ENCODE assay signal across 8 cellular contexts in the genomic region with DNA sequence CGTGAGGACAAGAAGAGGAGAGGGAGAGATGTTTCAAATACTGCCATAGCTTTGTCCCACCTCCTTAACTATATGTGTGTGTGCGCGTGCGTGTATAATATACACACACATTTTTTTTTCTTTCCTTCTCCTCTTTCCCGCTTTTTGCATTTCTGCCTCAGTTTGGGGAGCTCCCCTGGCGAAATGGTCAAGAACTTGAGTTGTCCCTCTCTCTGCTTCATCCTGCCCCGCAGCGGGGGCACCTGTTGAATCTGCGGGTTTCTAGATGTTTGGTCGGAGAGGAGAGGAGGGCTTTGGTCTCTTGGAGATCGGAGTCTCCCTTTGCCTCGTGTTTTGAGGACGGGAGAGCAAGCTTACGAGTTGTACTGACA. TPM values are rescaled to one million over a fixed set of nuclear protein-coding genes. Genes with fewer than 3 reads are reported as not detected.
A peak's percentile ranks its signal among the peaks of the same experiment; 100 is the strongest.
DNase-seq lines count a peak whose midpoint lies in the region; ATAC-seq, FAIRE-seq and TF ChIP-seq lines count a peak whose summit lies in the region.

No MANE protein-coding gene starts in this region.

- H3K9me3 Mint-ChIP-seq in activated T-helper 1 cell treated with anti-CD3 and anti-CD28 coated beads, Interleukin-12 subunit alpha, Interleukin-12 subunit beta, Interleukin-2, Interleukin-4 antibody, amounts not matched to agents 30 ng/mL and 10 ng/mL and 1 ng/mL, durations not matched to agents 14 hours and 24 hours and 36 hours: peaks cover 27% of the 10 kb centered on the region

- H3K36me3 ChIP-seq in heart right ventricle (peaks cover 0 to 32% (median 24%) of the 10 kb centered on the region in 9 donors), prostate gland (peaks cover 0 to 7% of the 10 kb centered on the region in 2 donors)

- TF ChIP-seq CTCF in GM10248 (IDR thresholded peaks at IDR 0.05; ENCODE audit: control extremely low read depth, extremely low read depth, low read depth, missing control alignments) (no peak), heart right ventricle (IDR thresholded peaks at IDR 0.05) (no peak), prostate gland (IDR thresholded peaks at IDR 0.05) (no peak), D721Med (IDR thresholded peaks at IDR 0.05; ENCODE audit: insufficient read depth, missing control alignments) (no peak)

- peak overlapping the region; percentile 78 for H3K27ac Mint-ChIP-seq in activated T-helper 1 cell treated with anti-CD3 and anti-CD28 coated beads, Interleukin-12 subunit alpha, Interleukin-12 subunit beta, Interleukin-2, Interleukin-4 antibody, amounts not matched to agents 30 ng/mL and 10 ng/mL and 1 ng/mL, durations not matched to agents 14 hours and 24 hours and 36 hours

- H3K27ac ChIP-seq in heart right ventricle (peak overlapping the region; percentile 14 to 95 (median 89)), prostate gland (peak overlapping the region; percentile 88 to 89)

- H3K27me3 ChIP-seq in heart right ventricle: no peaks in the 10 kb centered on the region
- H3K27me3 ChIP-seq in prostate gland (replicated peaks; ENCODE audit: insufficient read depth): no peaks in the 10 kb centered on the region

- FAIRE-seq in D721Med (lab: Jason Lieb, UNC): no peak

- H3K27me3 Mint-ChIP-seq in activated T-helper 1 cell treated with anti-CD3 and anti-CD28 coated beads, Interleukin-12 subunit alpha, Interleukin-12 subunit beta, Interleukin-2, Interleukin-4 antibody, amounts not matched to agents 30 ng/mL and 10 ng/mL and 1 ng/mL, durations not matched to agents 14 hours and 24 hours and 36 hours (ENCODE audit: insufficient read depth): peaks cover 6% of the 10 kb centered on the region

- H3K4me1 ChIP-seq in heart right ventricle (peaks cover 0 to 38% (median 10%) of the 10 kb centered on the region in 9 donors), prostate gland (replicated peaks) (no peaks in the 10 kb centered on the region)

- H3K36me3 Mint-ChIP-seq in activated T-helper 1 cell treated with anti-CD3 and anti-CD28 coated beads, Interleukin-12 subunit alpha, Interleukin-12 subunit beta, Interleukin-2, Interleukin-4 antibody, amounts not matched to agents 30 ng/mL and 10 ng/mL and 1 ng/mL, durations not matched to agents 14 hours and 24 hours and 36 hours (ENCODE audit: low read depth): peaks cover 27% of the 10 kb centered on the region

- H3K4me1 Mint-ChIP-seq in activated T-helper 1 cell treated with anti-CD3 and anti-CD28 coated beads, Interleukin-12 subunit alpha, Interleukin-12 subunit beta, Interleukin-2, Interleukin-4 antibody, amounts not matched to agents 30 ng/mL and 10 ng/mL and 1 ng/mL, durations not matched to agents 14 hours and 24 hours and 36 hours (ENCODE audit: low read depth): peaks cover 10% of the 10 kb centered on the region

- DNase-seq in 8988T: peak; percentile 49
- peak; percentile 35 for DNase-seq in GM10248 (ENCODE audit: extremely low spot score)
- DNase-seq in NCI-H1694 treated with DMSO at 0.1 percent for 48 hours (lab: John Stamatoyannopoulos, UW): peak; percentile 64
- DNase-seq in activated T-helper 1 cell treated with anti-CD3 and anti-CD28 coated beads, Interleukin-12 subunit alpha, Interleukin-12 subunit beta, Interleukin-2, Interleukin-4 antibody, amounts not matched to agents 30 ng/mL and 10 ng/mL and 1 ng/mL, durations not matched to agents 14 hours and 24 hours and 36 hours (ENCODE audit: low spot score): no peak
- no peak for DNase-seq in heart right ventricle
- DNase-seq in prostate gland (ENCODE audit: low spot score): no peak
- no peak for DNase-seq in D721Med (ENCODE audit: insufficient read length, low spot score)

- H3K4me3 ChIP-seq in heart right ventricle (peak overlapping the region; percentile 73 to 98 (median 90)), prostate gland (peak overlapping the region; percentile 55 to 80)

- H3K9me3 ChIP-seq in heart right ventricle: peaks cover 0 to 24% (median 0%) of the 10 kb centered on the region in 11 donors
- no peaks in the 10 kb centered on the region for H3K9me3 ChIP-seq in prostate gland

- TF ChIP-seq POLR2A in prostate gland (IDR thresholded peaks at IDR 0.05): no peak

- peak overlapping the region; percentile 92 for H3K4me3 Mint-ChIP-seq in activated T-helper 1 cell treated with anti-CD3 and anti-CD28 coated beads, Interleukin-12 subunit alpha, Interleukin-12 subunit beta, Interleukin-2, Interleukin-4 antibody, amounts not matched to agents 30 ng/mL and 10 ng/mL and 1 ng/mL, durations not matched to agents 14 hours and 24 hours and 36 hours

- 0 to 2% methylated on average over 14 of the region's 14 CpGs for WGBS in heart right ventricle, 2 donors
- 1% methylated on average over 14 of the region's 14 CpGs for WGBS in prostate gland

- ATAC-seq in HG02798 (IDR thresholded peaks at IDR 0.05; ENCODE audit: poor library complexity, unreplicated experiment): peak; percentile 1
- ATAC-seq in heart right ventricle: peak; percentile 3 to 43 (median 28)

- POLR2A ChIA-PET in GM10248 (lab: Yijun Ruan, JAX): no interaction called here

- intact Hi-C loops in activated T-helper 1 cell treated with anti-CD3 and anti-CD28 coated beads, Interleukin-12 subunit alpha, Interleukin-12 subunit beta, Interleukin-2, Interleukin-4 antibody, amounts not matched to agents 30 ng/mL and 10 ng/mL and 1 ng/mL, durations not matched to agents 14 hours and 24 hours and 36 hours (cut with micrococcal nuclease): loop anchor here (1.0 to 10.0 kb wide), 9 partner anchors 25 to 1862 kb away; partner anchors contain the start of genes AHCTF1, CNST, HNRNPU and SMYD3
- intact Hi-C loops in heart right ventricle (cut with DNase I) (no loop called here), prostate gland (cut with DNase I) (no loop called here)

- CTCF ChIA-PET in GM10248 (lab: Yijun Ruan, JAX): interaction anchor here (1.6 to 2.0 kb wide), 2 partner anchors 8 to 15 kb away, joined by 6 to 7 read pairs; no protein-coding TSS in a partner anchor

RNA-seq across cellular contexts. Expression of gene SCCPDH, which starts 0.5 kb away (rescaled TPM):
- 23.5 and 24.3 TPM in 2 replicates for total RNA-seq in activated T-helper 1 cell treated with anti-CD3 and anti-CD28 coated beads, Interleukin-12 subunit alpha, Interleukin-12 subunit beta, Interleukin-2, Interleukin-4 antibody, amounts not matched to agents 30 ng/mL and 10 ng/mL and 1 ng/mL, durations not matched to agents 14 hours and 24 hours and 36 hours
- 10 to 100 TPM; 27.4 to 37.5 (median 31.5) TPM for total RNA-seq in heart right ventricle
- 10 to 100 TPM in 1 of 2 donors, 1 to 10 TPM in 1; 9.9 to 22.7 TPM for polyA plus RNA-seq in heart right ventricle
- total RNA-seq in prostate gland: 10 to 100 TPM; 49.6 to 67.4 TPM

Comparison
In these comparisons a context has a peak if more than half of its experiments do, and no peak if none do; other contexts are left out.
1. DNase-seq: peak in 8988T (single experiment), GM10248 (single experiment) and NCI-H1694 treated with DMSO at 0.1 percent for 48 hours (single experiment); none in activated T-helper 1 cell treated with anti-CD3 and anti-CD28 coated beads, Interleukin-12 subunit alpha, Interleukin-12 subunit beta, Interleukin-2, Interleukin-4 antibody, amounts not matched to agents 30 ng/mL and 10 ng/mL and 1 ng/mL, durations not matched to agents 14 hours and 24 hours and 36 hours (single experiment), heart right ventricle (0 of 2), prostate gland (single experiment) and D721Med (single experiment).